19 cellular contexts compared by ENCODE assay signal in genomic region chr7:3005257-3005656, GRCh38.
"Had no signal": no experiment of that assay in that cellular context is flagged by ENCODE, and none has a peak within 500 bp of the region (broad histone marks: within the 10 kb centered on the region; RNA-seq: fewer than 3 reads in every experiment).

No MANE protein-coding gene starts in this region.

- H3K27me3 ChIP-seq: left lung, right atrium auricular region, tibial artery had no signal

- H3K9me3 Mint-ChIP-seq: activated naive CD4-positive, alpha-beta T cell treated with anti-CD3 and anti-CD28 coated beads for 36 hours; activated naive CD8-positive, alpha-beta T cell treated with anti-CD3 and anti-CD28 coated beads, Interleukin-2, amount 50 U/mL, for 24 hours; activated T-helper 2 cell treated with anti-CD3 and anti-CD28 coated beads, Interferon-gamma antibody, Interleukin-2, Interleukin-4, amounts not matched to agents 10 μg/mL and 5 μg/mL and 100 μg/mL, durations not matched to agents 14 hours and 24 hours and 36 hours; immature natural killer cell; neural crest cell had no signal

- H3K9me3 ChIP-seq: esophagus muscularis mucosa, left lung, right atrium auricular region, tibial artery had no signal

- H3K4me1 ChIP-seq: esophagus muscularis mucosa, left lung, right atrium auricular region, tibial artery had no signal

- H3K4me3 Mint-ChIP-seq: activated naive CD4-positive, alpha-beta T cell treated with anti-CD3 and anti-CD28 coated beads for 36 hours; activated naive CD8-positive, alpha-beta T cell treated with anti-CD3 and anti-CD28 coated beads, Interleukin-2, amount 50 U/mL, for 24 hours; immature natural killer cell; neural crest cell had no signal

- H3K4me3 ChIP-seq: esophagus muscularis mucosa, left lung, right atrium auricular region, tibial artery had no signal

- DNase-seq: activated CD4-positive, alpha-beta T cell treated with anti-CD3 and anti-CD28 coated beads, Interleukin-2, amount 50 U/mL, for 1 hour; activated CD4-positive, CD25-positive, alpha-beta regulatory T cell treated with anti-CD3 and anti-CD28 coated beads, Interleukin-2, amount 50 U/mL, for 72 hours; activated naive CD4-positive, alpha-beta T cell treated with anti-CD3 and anti-CD28 coated beads for 36 hours; activated naive CD8-positive, alpha-beta T cell treated with anti-CD3 and anti-CD28 coated beads, Interleukin-2, amount 50 U/mL, for 24 hours; anterior cingulate cortex; effector CD4-positive, alpha-beta T cell; immature natural killer cell; left lung; stimulated activated CD4-positive, alpha-beta T cell treated with anti-CD3 and anti-CD28 coated beads, Interleukin-2, amount 100 ng/mL, for 24 hours; stimulated activated naive CD8-positive, alpha-beta T cell treated with anti-CD3 and anti-CD28 coated beads, Interleukin-15, Interleukin-2, amounts not matched to agents 100 U/mL and 50 U/mL, for 24 hours; substantia nigra; SW 1271; T-helper 2 cell; tibial artery had no signal

- H3K27ac Mint-ChIP-seq: activated naive CD4-positive, alpha-beta T cell treated with anti-CD3 and anti-CD28 coated beads for 36 hours; activated T-helper 2 cell treated with anti-CD3 and anti-CD28 coated beads, Interferon-gamma antibody, Interleukin-2, Interleukin-4, amounts not matched to agents 10 μg/mL and 5 μg/mL and 100 μg/mL, durations not matched to agents 14 hours and 24 hours and 36 hours had no signal

- H3K27ac ChIP-seq: esophagus muscularis mucosa, left lung, right atrium auricular region, tibial artery, VCaP had no signal

- ATAC-seq: activated naive CD8-positive, alpha-beta T cell treated with anti-CD3 and anti-CD28 coated beads, Interleukin-2, amount 50 U/mL, for 24 hours; left lung; stimulated activated naive CD8-positive, alpha-beta T cell treated with anti-CD3 and anti-CD28 coated beads, Interleukin-15, Interleukin-2, amounts not matched to agents 100 U/mL and 50 U/mL, for 24 hours had no signal

- H3K4me1 Mint-ChIP-seq: neural crest cell had no signal

- H3K27me3 Mint-ChIP-seq: activated naive CD8-positive, alpha-beta T cell treated with anti-CD3 and anti-CD28 coated beads, Interleukin-2, amount 50 U/mL, for 24 hours had no signal

- H3K36me3 ChIP-seq: esophagus muscularis mucosa, left lung, right atrium auricular region, tibial artery had no signal
